32 cellular contexts compared by ENCODE assay signal in the genomic region with DNA sequence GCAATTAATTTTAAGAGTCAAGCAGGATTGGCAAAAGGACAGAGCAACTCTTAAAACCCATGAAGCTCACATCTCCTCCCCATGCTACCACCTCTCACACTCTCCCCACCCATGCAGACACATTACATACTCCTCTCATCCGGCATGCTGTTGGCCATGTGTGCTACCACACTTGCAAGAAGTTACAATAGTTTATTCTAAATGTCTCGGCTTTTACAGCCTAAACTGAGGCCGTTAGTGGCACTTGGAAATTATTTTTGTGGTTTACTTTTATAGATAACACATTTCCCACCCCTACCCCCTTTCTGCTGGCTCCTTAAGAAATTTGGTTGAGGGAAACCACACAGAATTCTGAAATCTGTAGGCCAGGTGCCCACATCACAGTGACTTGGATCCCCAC.
"Had no signal": no experiment of that assay in that cellular context is flagged by ENCODE, and none has a peak within 500 bp of the region (broad histone marks: within the 10 kb centered on the region; RNA-seq: fewer than 3 reads in every experiment).

No MANE protein-coding gene starts in this region.

- H3K27ac ChIP-seq: ascending aorta, cardiac muscle cell, colonic mucosa, PC-9, RWPE1, WERI-Rb-1 had no signal

- H3K4me1 ChIP-seq: ascending aorta, colonic mucosa had no signal

- H3K9me3 ChIP-seq: ascending aorta, colonic mucosa, MG63 had no signal

- ATAC-seq: activated CD8-positive, alpha-beta memory T cell treated with anti-CD3 and anti-CD28 coated beads, Interleukin-2, amount 10 ng/mL, durations not matched to agents 7 days and 5 days; Right ventricle myocardium inferior had no signal

- H3K4me3 ChIP-seq: ascending aorta, cardiac muscle cell, colonic mucosa, MG63, PC-9 had no signal

- H3K4me2 ChIP-seq: PC-9 had no signal

- H3K36me3 ChIP-seq: ascending aorta, cardiac muscle cell, colonic mucosa, MG63, WERI-Rb-1 had no signal

- H3K27me3 ChIP-seq: ascending aorta, cardiac muscle cell, colonic mucosa, MG63 had no signal

- DNase-seq: activated CD4-positive, alpha-beta memory T cell treated with anti-CD3 and anti-CD28 coated beads, Interleukin-2, amount 10 ng/mL, durations not matched to agents 7 days and 5 days; activated CD4-positive, alpha-beta T cell treated with anti-CD3 and anti-CD28 coated beads for 1 hour; activated CD4-positive, alpha-beta T cell treated with anti-CD3 and anti-CD28 coated beads for 48 hours; activated CD4-positive, CD25-positive, alpha-beta regulatory T cell; activated CD8-positive, alpha-beta memory T cell treated with anti-CD3 and anti-CD28 coated beads for 24 hours; activated CD8-positive, alpha-beta memory T cell treated with anti-CD3 and anti-CD28 coated beads, Interleukin-2, amount 10 ng/mL, durations not matched to agents 7 days and 5 days; activated CD8-positive, alpha-beta memory T cell treated with anti-CD3 and anti-CD28 coated beads, Interleukin-2, amount 50 U/mL, for 48 hours; activated gamma-delta T cell; activated naive CD4-positive, alpha-beta T cell treated with Interleukin-2 at 50 U/mL for 16 hours; activated naive CD8-positive, alpha-beta T cell treated with anti-CD3 and anti-CD28 coated beads, Interleukin-2, amount 10 ng/mL, durations not matched to agents 7 days and 5 days; activated T-cell treated with anti-CD3 and anti-CD28 coated beads, Interleukin-2, amount 50 U/mL, for 1 hour; amygdala; colonic mucosa; MG63; NCI-H1048; NCI-H1105 treated with DMSO at 0.1 percent for 48 hours; NCI-H1436; NCI-H1694; NCI-H1930; NCI-H2081 treated with DMSO at 0.1 percent for 48 hours; NCI-H345; NCI-H524 treated with DMSO at 0.1 percent for 48 hours; NK-92 treated with Interleukin-12 subunit alpha and Interleukin-12 subunit beta, amount 100 ng/mL, for 24 hours; PC-9; SIG-M5; SW 1271; T1000; WERI-Rb-1 had no signal

- H2AFZ ChIP-seq: PC-9 had no signal
